In genomic region chr10:72087969-72088878, GRCh38 we compare ENCODE assay signal across 8 cellular contexts. TPM values are rescaled to one million over a fixed set of nuclear protein-coding genes. Genes with fewer than 3 reads are reported as not detected.
DNase-seq lines count a peak whose midpoint lies in the region; ATAC-seq and TF ChIP-seq lines count a peak whose summit lies in the region.

Gene SPOCK2 (minus strand): TSS chr10:72088551. CDS start chr10:72088328, 223 bp downstream.

- 4% methylated on average over 64 of the region's 64 CpGs for WGBS in right cardiac atrium

- peak within 1 kb of the TSS; percentile 70 to 98 (median 88) for H3K27ac ChIP-seq in Peyer's patch
- H3K27ac ChIP-seq in right cardiac atrium (ENCODE audit: low read length) = peak within 1 kb of the TSS; percentile 9

- H3K4me3 ChIP-seq in Peyer's patch = peak within 1 kb of the TSS; percentile 50 to 80 (median 60)
- H3K4me3 ChIP-seq in right cardiac atrium (ENCODE audit: low read length) = peak within 1 kb of the TSS; percentile 73
- H3K4me3 ChIP-seq in retinal pigment epithelial cell (ENCODE audit: low read length) = peak within 1 kb of the TSS; percentile 38

- intact Hi-C loops in right cardiac atrium (cut with DNase I) = no loop called here

- peaks cover 7 to 24% (median 14%) of the 10 kb centered on the region in 4 donors for H3K4me1 ChIP-seq in Peyer's patch
- H3K4me1 ChIP-seq in right cardiac atrium (ENCODE audit: control insufficient read depth, insufficient read depth, low read length) = no peaks in the 10 kb centered on the region

- DNase-seq in COR-L47 (lab: John Stamatoyannopoulos, UW) (peak; percentile 28), Peyer's patch (peak in 2 of 3 donors; percentile 83 to 88), right cardiac atrium (peak in 2 of 3 donors; percentile 71 to 75), retinal pigment epithelial cell (ENCODE audit: low read depth) (no peak)
- peak; percentile 67 for DNase-seq in activated naive CD4-positive, alpha-beta T cell treated with anti-CD3 and anti-CD28 coated beads, Interleukin-2, amount 50 U/mL, for 16 hours

- H3K36me3 ChIP-seq in Peyer's patch = no peaks in the 10 kb centered on the region

- ATAC-seq in right cardiac atrium (peak; percentile 22 to 37), HG03439 (IDR thresholded peaks at IDR 0.05; ENCODE audit: unreplicated experiment) (no peak), HG03108 (IDR thresholded peaks at IDR 0.05; ENCODE audit: unreplicated experiment) (no peak), HG02763 (IDR thresholded peaks at IDR 0.05; ENCODE audit: unreplicated experiment) (no peak)

- TF ChIP-seq CTCF in Peyer's patch (IDR thresholded peaks at IDR 0.05) (no peak), retinal pigment epithelial cell (conservative IDR thresholded peaks at IDR 0.05; ENCODE audit: low read depth, low read length) (no peak)

- TF ChIP-seq POLR2A in Peyer's patch (IDR thresholded peaks at IDR 0.05) = peak in 1 of 2 donors; percentile 32

- peaks cover 0 to 22% of the 10 kb centered on the region in 2 donors for H3K27me3 ChIP-seq in Peyer's patch
- no peaks in the 10 kb centered on the region for H3K27me3 ChIP-seq in right cardiac atrium (ENCODE audit: control insufficient read depth, insufficient read depth)

- H3K9me3 ChIP-seq in Peyer's patch (no peaks in the 10 kb centered on the region), right cardiac atrium (ENCODE audit: control insufficient read depth, low read length) (no peaks in the 10 kb centered on the region)

RNA-seq across cellular contexts. Expression of gene SPOCK2, which starts in this region (rescaled TPM):
- total RNA-seq in Peyer's patch (10 to 100 TPM in 3 of 4 donors, 1 to 10 TPM in 1; 8.3 to 54.5 (median 11.4) TPM), right cardiac atrium (10 to 100 TPM in 1 of 4 donors, 1 to 10 TPM in 3; 4.9 to 10.9 (median 6.9) TPM)
- 12.8 TPM for polyA plus RNA-seq in right cardiac atrium

Comparison
In these comparisons a context has a peak if more than half of its experiments do, and no peak if none do; other contexts are left out.
1. ATAC-seq: peak in right cardiac atrium (2 of 2); none in HG03439 (single experiment), HG03108 (single experiment) and HG02763 (single experiment).
2. Peak in every context shown above with its lines, with median percentiles within 50 percentile points of each other: H3K4me3 ChIP-seq.